In genomic region chr7:138001529-138002095, GRCh38 we compare ENCODE assay signal across 1 cellular context.
A peak's percentile ranks its signal among the peaks of the same experiment; 100 is the strongest.
TF ChIP-seq lines count a peak whose summit lies in the region.

TSS of gene CREB3L2 (minus strand) at chr7:138002086. CDS start at chr7:138001705, 381 bp downstream.

TF ChIP-seq in HepG2, 621 proteins besides CTCF, POLR2A, EP300 and RAD21 (continued from another document):
- TF ChIP-seq TEF (CRISPR knock-in tag; IDR thresholded peaks at IDR 0.05) (no peak), GFI1 (CRISPR knock-in tag; IDR thresholded peaks at IDR 0.05; ENCODE audit: borderline replicate concordance) (no peak; the same call in 1 of the 2 replicates), CREM (IDR thresholded peaks at IDR 0.05) (no peak), CREM (CRISPR knock-in tag; IDR thresholded peaks at IDR 0.05) (no peak), IKZF1 (IDR thresholded peaks at IDR 0.05) (no peak), CHCHD3 (CRISPR knock-in tag; IDR thresholded peaks at IDR 0.05) (peak; percentile 90; the same call in 1 of the 2 replicates), U2AF1 (optimal IDR thresholded peaks at IDR 0.05; ENCODE audit: low read depth, low read length) (no peak), ZC3H4 (CRISPR knock-in tag; IDR thresholded peaks at IDR 0.05; ENCODE audit: borderline replicate concordance) (no peak), ZNF496 (CRISPR knock-in tag; IDR thresholded peaks at IDR 0.05; ENCODE audit: insufficient replicate concordance) (no peak), DMAP1 (CRISPR knock-in tag; IDR thresholded peaks at IDR 0.05) (peak; percentile 64), ZNF280B (CRISPR knock-in tag; IDR thresholded peaks at IDR 0.05; ENCODE audit: borderline replicate concordance) (peak; percentile 88), ZNF513 (CRISPR knock-in tag; conservative IDR thresholded peaks at IDR 0.05) (no peak), ZNF180 (CRISPR knock-in tag; IDR thresholded peaks at IDR 0.05; ENCODE audit: borderline replicate concordance, low read depth) (peak; percentile 23; the same call in 1 of the 2 replicates), HMG20B (CRISPR knock-in tag; conservative IDR thresholded peaks at IDR 0.05) (no peak), TRAFD1 (CRISPR knock-in tag; IDR thresholded peaks at IDR 0.05; ENCODE audit: borderline replicate concordance) (no peak), DRAP1 (CRISPR knock-in tag; IDR thresholded peaks at IDR 0.05) (no peak), ZFP36L2 (CRISPR knock-in tag; IDR thresholded peaks at IDR 0.05) (no peak), ZNF230 (CRISPR knock-in tag; IDR thresholded peaks at IDR 0.05) (peak; percentile 49; the same call in 1 of the 2 replicates), SRSF9 (IDR thresholded peaks at IDR 0.05; ENCODE audit: borderline replicate concordance, insufficient read depth, low read depth, low read length, poor library complexity, severe bottlenecking) (no peak), ZNF547 (CRISPR knock-in tag; IDR thresholded peaks at IDR 0.05) (0 out of 2 replicates have a peak, but pooled peaks have one; percentile 57), FOXA1 (IDR thresholded peaks at IDR 0.05) (no peak), FOXA1 (CRISPR knock-in tag; IDR thresholded peaks at IDR 0.05) (no peak), MTA1 (CRISPR knock-in tag; IDR thresholded peaks at IDR 0.05; ENCODE audit: borderline replicate concordance) (peak; percentile 59; the same call in 1 of the 2 replicates), NONO (IDR thresholded peaks at IDR 0.05) (no peak), NONO (CRISPR knock-in tag; conservative IDR thresholded peaks at IDR 0.05) (no peak), NFYB (CRISPR knock-in tag; IDR thresholded peaks at IDR 0.05) (no peak), KMT2B (CRISPR knock-in tag; IDR thresholded peaks at IDR 0.05) (no peak; the same call in 1 of the 2 replicates), HMG20A (CRISPR knock-in tag; IDR thresholded peaks at IDR 0.05; ENCODE audit: borderline replicate concordance) (no peak), CEBPB (IDR thresholded peaks at IDR 0.05; ENCODE audit: borderline replicate concordance, low read depth, low read length) (no peak), ZNF616 (CRISPR knock-in tag; IDR thresholded peaks at IDR 0.05; ENCODE audit: low read depth) (no peak), HOXA9 (CRISPR knock-in tag; IDR thresholded peaks at IDR 0.05; ENCODE audit: borderline replicate concordance) (no peak), ZNF207 (IDR thresholded peaks at IDR 0.05; ENCODE audit: borderline replicate concordance) (no peak), ZNF598 (CRISPR knock-in tag; IDR thresholded peaks at IDR 0.05; ENCODE audit: borderline replicate concordance) (peak; percentile 89; the same call in 1 of the 2 replicates), KMT2A (CRISPR knock-in tag; IDR thresholded peaks at IDR 0.05) (no peak), KDM5B (CRISPR knock-in tag; IDR thresholded peaks at IDR 0.05; ENCODE audit: borderline replicate concordance) (peak; percentile 75; the same call in 1 of the 2 replicates)
